Comparison of ENCODE assay signal across 8 cellular contexts in the genomic region with DNA sequence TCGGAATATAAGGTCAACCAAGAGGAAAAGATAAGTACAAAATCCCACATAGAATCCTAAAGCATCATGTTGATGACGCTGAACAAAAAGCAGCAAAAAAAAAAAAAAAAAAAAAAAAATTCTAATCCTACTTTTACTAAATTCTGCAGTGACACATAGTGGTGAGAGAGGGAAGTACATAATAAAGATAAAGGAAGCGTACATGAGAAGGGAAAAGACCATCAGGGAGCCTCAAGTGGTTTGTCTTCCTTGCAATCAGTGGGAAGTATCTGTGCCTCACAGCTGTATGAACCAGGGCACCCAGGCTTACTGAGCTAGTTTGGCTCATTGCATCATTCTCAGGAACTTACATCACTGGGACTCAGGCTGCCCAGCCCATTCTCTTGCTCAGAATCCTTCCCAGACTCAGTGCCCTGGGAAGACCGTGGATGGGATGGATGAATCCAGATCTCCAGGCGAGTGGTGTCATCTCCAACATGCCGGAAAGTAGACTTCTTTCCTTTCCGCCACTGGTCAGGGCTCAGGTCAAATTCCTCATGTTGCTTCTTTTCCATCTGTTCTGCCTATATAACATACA. TPM values are rescaled to one million over a fixed set of nuclear protein-coding genes. Genes with fewer than 3 reads are reported as not detected.
A peak's percentile ranks its signal among the peaks of the same experiment; 100 is the strongest.
DNase-seq lines count a peak whose midpoint lies in the region; ATAC-seq and TF ChIP-seq lines count a peak whose summit lies in the region.

No MANE protein-coding gene starts in this region.

- H3K27me3 ChIP-seq in left lung (no peaks in the 10 kb centered on the region), tibial nerve (no peaks in the 10 kb centered on the region)

- H3K4me3 ChIP-seq in choroid plexus epithelial cell (ENCODE audit: low read depth, low read length) (no peak overlapping the region), left lung (no peak overlapping the region), tibial nerve (no peak overlapping the region)

- H3K9me3 ChIP-seq in left lung (no peaks in the 10 kb centered on the region), tibial nerve (no peaks in the 10 kb centered on the region)

- H3K27ac ChIP-seq in left lung: no peak overlapping the region
- H3K27ac ChIP-seq in tibial nerve: no peak overlapping the region

- peak in 1 of 2 donors; percentile 28 for TF ChIP-seq EP300 in tibial nerve (IDR thresholded peaks at IDR 0.05)

- TF ChIP-seq CTCF in choroid plexus epithelial cell (conservative IDR thresholded peaks at IDR 0.05; ENCODE audit: low read depth, low read length): peak; percentile 58
- TF ChIP-seq CTCF in left lung (IDR thresholded peaks at IDR 0.05): peak; percentile 50 to 68
- peak; percentile 38 to 63 (median 45) for TF ChIP-seq CTCF in tibial nerve (IDR thresholded peaks at IDR 0.05)

- H3K36me3 ChIP-seq in left lung: peaks cover 0 to 85% of the 10 kb centered on the region in 2 donors
- peaks cover 0 to 79% (median 8%) of the 10 kb centered on the region in 3 donors for H3K36me3 ChIP-seq in tibial nerve

- TF ChIP-seq POLR2A in tibial nerve (IDR thresholded peaks at IDR 0.05): no peak

- peak; percentile 44 for DNase-seq in DMS53 treated with DMSO at 0.1 percent for 48 hours (lab: John Stamatoyannopoulos, UW; ENCODE audit: unreplicated experiment)
- DNase-seq in HS-5 (ENCODE audit: low read depth): peak; percentile 71
- DNase-seq in RPMI8226: peak; percentile 45
- peak; percentile 92 for DNase-seq in choroid plexus epithelial cell (ENCODE audit: low read depth)
- no peak for DNase-seq in left lung
- DNase-seq in tibial nerve (ENCODE audit: low spot score in 2 of 2): peak in 1 of 2 donors; percentile 39
- no peak for DNase-seq in ecto neural progenitor cell (ENCODE audit: low spot score)

- WGBS in tibial nerve, 2 donors: 60 to 62% methylated on average over 7 of the region's 7 CpGs

- H3K4me1 ChIP-seq in left lung (peaks cover 0 to 16% of the 10 kb centered on the region in 2 donors), tibial nerve (peaks cover 0 to 3% (median 0%) of the 10 kb centered on the region in 4 donors)

- ATAC-seq in left lung: peak; percentile 76
- no peak for ATAC-seq in HG03439 (IDR thresholded peaks at IDR 0.05; ENCODE audit: unreplicated experiment)

- intact Hi-C loops in left lung (cut with DNase I): no loop called here

RNA-seq across cellular contexts. Expression of gene SMG6, which starts 21.2 kb away (rescaled TPM):
- total RNA-seq in left lung (10 to 100 TPM; 27.7 to 32.3 TPM), tibial nerve (10 to 100 TPM; 29.5 to 86.5 (median 40.1) TPM)

RNA-seq across cellular contexts. Expression of gene SRR, which starts 21.4 kb away (rescaled TPM):
- total RNA-seq in left lung (10 to 100 TPM in 1 of 2 donors, 1 to 10 TPM in 1; 9.2 to 11.8 TPM), tibial nerve (10 to 100 TPM in 1 of 4 donors, 1 to 10 TPM in 3; 6.3 to 13.8 (median 7.9) TPM)

RNA-seq across cellular contexts. Expression of gene TSR1, which starts 53.9 kb away (rescaled TPM):
- total RNA-seq in left lung (10 to 100 TPM; 16.2 to 27.2 TPM), tibial nerve (10 to 100 TPM; 19.6 to 35.7 (median 24.3) TPM)

RNA-seq across cellular contexts. Expression of gene SGSM2, which starts 54.9 kb away (rescaled TPM):
- total RNA-seq in left lung: 10 to 100 TPM; 43.6 to 52.7 TPM
- total RNA-seq in tibial nerve: 10 to 100 TPM; 31.5 to 93.3 (median 63.7) TPM

Comparison
In these comparisons a context has a peak if more than half of its experiments do, and no peak if none do; other contexts are left out.
1. DNase-seq: peak in DMS53 treated with DMSO at 0.1 percent for 48 hours (single experiment), HS-5 (single experiment), RPMI8226 (single experiment) and choroid plexus epithelial cell (single experiment); none in left lung (0 of 2) and ecto neural progenitor cell (single experiment).
2. Peak in every context shown above with its lines, with median percentiles within 50 percentile points of each other: CTCF ChIP-seq.